Comparison of ENCODE assay signal across 27 cellular contexts in genomic region chr16:82007189-82007588, GRCh38. TPM values are rescaled to one million over a fixed set of nuclear protein-coding genes. Genes with fewer than 3 reads are reported as not detected.
"Had no signal": no experiment of that assay in that cellular context is flagged by ENCODE, and none has a peak within 500 bp of the region (broad histone marks: within the 10 kb centered on the region; RNA-seq: fewer than 3 reads in every experiment).

No MANE protein-coding gene starts in this region.

- DNase-seq: natural killer cell; occipital lobe; ovary; posterior cingulate gyrus; psoas muscle; right cardiac atrium; stimulated activated CD4-positive, alpha-beta T cell treated with anti-CD3 and anti-CD28 coated beads, Interleukin-15, amount 100 ng/mL, for 24 hours; stimulated activated CD4-positive, alpha-beta T cell treated with anti-CD3 and anti-CD28 coated beads, Interleukin-2, amount 100 ng/mL, for 24 hours; stimulated activated CD4-positive, alpha-beta T cell treated with anti-CD3 and anti-CD28 coated beads, Interleukin-2, amount 100 ng/mL, for 48 hours; stimulated activated CD4-positive, alpha-beta T cell treated with anti-CD3 and anti-CD28 coated beads, Interleukin-4, amount 100 ng/mL, for 24 hours; stimulated activated naive B cell treated with anti-CD40 and anti-IgM and Interleukin-4, amounts not matched to agents 10 μg/mL and 1 μg/mL and 100 μg/mL, for 72 hours; stimulated activated naive CD4-positive, alpha-beta T cell treated with Interleukin-2 at 50 U/mL for 16 hours; stomach; thyroid gland; upper lobe of left lung had no signal

- H3K79me2 ChIP-seq: parathyroid adenoma had no signal

- H3K27ac ChIP-seq: neural progenitor cell, ovary, parathyroid adenoma, psoas muscle, stomach, thoracic aorta, thyroid gland, tibial nerve, upper lobe of left lung, vagina had no signal

- H3K36me3 ChIP-seq: neural progenitor cell, ovary, thoracic aorta, thyroid gland, tibial nerve, upper lobe of left lung, vagina had no signal

- H3K9me3 ChIP-seq: psoas muscle, thyroid gland had no signal

- FAIRE-seq: urothelium cell line had no signal

- H3K9ac ChIP-seq: neural progenitor cell, parathyroid adenoma had no signal

- H2AFZ ChIP-seq: neural progenitor cell, parathyroid adenoma had no signal

- ATAC-seq: natural killer cell; psoas muscle; right cardiac atrium; sciatic nerve; stimulated activated effector memory CD8-positive, alpha-beta T cell treated with anti-CD3 and anti-CD28 coated beads, Interleukin-12 subunit alpha, Interleukin-12 subunit beta, amount 100 ng/mL, for 72 hours; stimulated activated naive B cell treated with anti-CD40 and anti-IgM and Interleukin-4, amounts not matched to agents 10 μg/mL and 1 μg/mL and 100 μg/mL, for 72 hours had no signal

- H3K4me1 ChIP-seq: psoas muscle, tibial nerve, vagina had no signal

- H3K27me3 ChIP-seq: neural progenitor cell, ovary, thyroid gland, upper lobe of left lung, vagina had no signal

- H3K4me2 ChIP-seq: neural progenitor cell had no signal

- H3K4me3 ChIP-seq: neural progenitor cell, ovary, psoas muscle, skin epidermis, stomach, thoracic aorta, thyroid gland, tibial nerve, upper lobe of left lung, vagina had no signal

RNA-seq across cellular contexts. Expression of gene SDR42E1, which starts 4.1 kb away (rescaled TPM):
- total RNA-seq: occipital lobe had no signal

RNA-seq across cellular contexts. Expression of gene HSD17B2, which starts 27.9 kb away (rescaled TPM):
- total RNA-seq: natural killer cell, osteoblast, psoas muscle, right cardiac atrium, sciatic nerve, subcutaneous adipose tissue, thoracic aorta, thyroid gland, tibial nerve had no signal
- polyA plus RNA-seq: neural cell, right cardiac atrium had no signal
